ENCODE assay signal across 8 cellular contexts in genomic region chr15:41115652-41116115, GRCh38. TPM values are rescaled to one million over a fixed set of nuclear protein-coding genes. Genes with fewer than 3 reads are reported as not detected.
DNase-seq lines count a peak whose midpoint lies in the region; ATAC-seq and TF ChIP-seq lines count a peak whose summit lies in the region.

No MANE protein-coding gene starts in this region.

- peak; percentile 35 for ATAC-seq in GM18861 (IDR thresholded peaks at IDR 0.05; ENCODE audit: unreplicated experiment)
- peak; percentile 45 for ATAC-seq in HG03097 (IDR thresholded peaks at IDR 0.05; ENCODE audit: low FRiP score, unreplicated experiment)

- peak overlapping the region; percentile 26 for H2AFZ ChIP-seq in ACC112 (ENCODE audit: low read length, unreplicated experiment)
- peak overlapping the region; percentile 76 for H2AFZ ChIP-seq in neuron (ENCODE audit: low read depth, low read length)

- H3K36me3 ChIP-seq in ACC112 (ENCODE audit: insufficient read depth, low read length), result no peaks in the 10 kb centered on the region
- H3K36me3 ChIP-seq in neuron (ENCODE audit: insufficient read depth, low read length), result peaks cover 14% of the 10 kb centered on the region

- peak overlapping the region; percentile 86 for H3K4me3 ChIP-seq in ACC112 (ENCODE audit: low read depth, low read length)
- H3K4me3 ChIP-seq in fibroblast of the aortic adventitia (ENCODE audit: low read depth, low read length), result peak overlapping the region; percentile 94
- peak overlapping the region; percentile 90 for H3K4me3 ChIP-seq in neuron (ENCODE audit: low read length)

- DNase-seq in activated T-helper 1 cell treated with anti-CD3 and anti-CD28 coated beads, Interleukin-2, amount 50 U/mL, for 16 hours (ENCODE audit: low read depth in 1 of 2, low spot score in 1 of 2), result peak; percentile 27 to 69
- peak; percentile 48 for DNase-seq in fibroblast of the aortic adventitia (ENCODE audit: low read depth)
- peak; percentile 24 for DNase-seq in superior temporal gyrus (ENCODE audit: extremely low spot score)

- H3K27me3 ChIP-seq in ACC112 (ENCODE audit: insufficient read depth, low read length), result no peaks in the 10 kb centered on the region
- H3K27me3 ChIP-seq in neuron (ENCODE audit: insufficient read depth, low read length), result no peaks in the 10 kb centered on the region

- H3K4me1 ChIP-seq in ACC112 (ENCODE audit: control insufficient read depth, insufficient read depth, low read length, unreplicated experiment) (peaks cover 7% of the 10 kb centered on the region), neuron (ENCODE audit: insufficient read depth, low read length) (peaks cover 10% of the 10 kb centered on the region)

- H3K9me3 ChIP-seq in neuron (ENCODE audit: low read length), result no peaks in the 10 kb centered on the region

- peak overlapping the region; percentile 91 for H3K27ac ChIP-seq in ACC112 (ENCODE audit: low read depth, low read length)

- no peak for TF ChIP-seq CTCF in fibroblast of the aortic adventitia (IDR thresholded peaks at IDR 0.05; ENCODE audit: insufficient read depth, low read length)

- H3K79me2 ChIP-seq in ACC112 (ENCODE audit: control insufficient read depth, insufficient read depth, low read length, unreplicated experiment), result peaks cover 57% of the 10 kb centered on the region

TF ChIP-seq in PFSK-1, 5 proteins besides CTCF, POLR2A, EP300 and RAD21:
- TF ChIP-seq TAF1 (IDR thresholded peaks at IDR 0.05; ENCODE audit: borderline replicate concordance, insufficient read depth, low read length), result no peak
- peak in 1 of 2 experiments; percentile 31; a peak in 1 of 4 replicates for TF ChIP-seq REST (IDR thresholded peaks at IDR 0.05; ENCODE audit: insufficient read depth in 1 of 2, low read depth in 2 of 2, low read length in 2 of 2)
- TF ChIP-seq POLR2AphosphoS5 (IDR thresholded peaks at IDR 0.05; ENCODE audit: low read depth, low read length), result no peak
- 0 out of 2 replicates have a peak, but pooled peaks have one; percentile 94 for TF ChIP-seq SIN3A (IDR thresholded peaks at IDR 0.05; ENCODE audit: borderline replicate concordance, insufficient read depth, low read length)
- TF ChIP-seq FOXP2 (optimal IDR thresholded peaks at IDR 0.05; ENCODE audit: borderline replicate concordance, extremely low read depth, extremely low read length, insufficient read depth), result peak; percentile 48

RNA-seq across cellular contexts. Expression of gene INO80, which starts 0.4 kb away (rescaled TPM):
- polyA plus RNA-seq in PFSK-1 (2012; ENCODE audit: insufficient read length, low read depth), result 27.9 TPM
- total RNA-seq in fibroblast of the aortic adventitia (ENCODE audit: low replicate concordance), result 20.0 and 24.9 TPM in 2 replicates

Comparison
In these comparisons a context has a peak if more than half of its experiments do, and no peak if none do; other contexts are left out.
1. Peak in every context shown above with its lines: DNase-seq, ATAC-seq, H3K4me3 ChIP-seq and H3K27ac ChIP-seq.